In the genomic region with DNA sequence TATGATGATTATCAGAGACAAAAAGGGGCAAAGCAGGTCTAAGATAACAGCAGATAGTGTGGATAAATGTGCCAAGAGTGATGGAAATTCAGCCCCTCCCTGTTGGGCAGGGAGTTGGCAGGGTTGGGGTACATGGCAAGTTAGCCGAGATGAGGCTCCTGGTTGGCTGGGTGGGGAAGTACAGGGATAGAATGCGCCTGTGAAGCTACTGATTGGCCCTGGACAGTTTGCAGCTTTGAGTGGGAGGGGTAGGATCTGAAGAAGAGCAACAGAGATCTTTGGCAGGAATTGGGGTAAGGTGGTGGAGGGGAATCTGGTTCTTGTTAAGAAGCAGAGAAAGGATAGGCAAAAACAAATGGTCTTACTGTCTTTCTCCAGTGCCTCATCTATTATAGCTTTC, we compare ENCODE assay signal across 12 cellular contexts.
DNase-seq lines count a peak whose midpoint lies in the region; ATAC-seq and TF ChIP-seq lines count a peak whose summit lies in the region.
"Had no signal": no experiment of that assay in that cellular context is flagged by ENCODE, and none has a peak within 500 bp of the region (broad histone marks: within the 10 kb centered on the region; RNA-seq: fewer than 3 reads in every experiment).

No MANE protein-coding gene starts in this region.

- peak overlapping the region; percentile 87 for H2AFZ ChIP-seq in ACC112 (ENCODE audit: low read length, unreplicated experiment)

- no peak for TF ChIP-seq CTCF in RWPE1 (conservative IDR thresholded peaks at IDR 0.05; ENCODE audit: low read depth)

- peaks cover 27% of the 10 kb centered on the region for H3K4me1 ChIP-seq in ACC112 (ENCODE audit: control insufficient read depth, insufficient read depth, low read length, unreplicated experiment)
- H3K4me1 ChIP-seq in rectal smooth muscle tissue (ENCODE audit: control insufficient read depth, insufficient read depth, low read length) = no peaks in the 10 kb centered on the region
- H3K4me1 ChIP-seq: BLaER1 had no signal

- H3K9ac ChIP-seq in rectal smooth muscle tissue (ENCODE audit: low read length) = no peak overlapping the region
- H3K9ac ChIP-seq: BLaER1 had no signal

- POLR2A ChIA-PET in RWPE1 (lab: Yijun Ruan, JAX; ENCODE audit: low non-redundant PET) = no interaction called here

- CTCF ChIA-PET in RWPE1 (lab: Yijun Ruan, JAX) = interaction anchor here (0.7 kb wide), 1 partner anchor 445 kb away, joined by 3 read pairs; no protein-coding TSS in a partner anchor

- H3K36me3 ChIP-seq in ACC112 (ENCODE audit: insufficient read depth, low read length) (no peaks in the 10 kb centered on the region), rectal smooth muscle tissue (ENCODE audit: control insufficient read depth, insufficient read depth, low read length) (no peaks in the 10 kb centered on the region)
- H3K36me3 ChIP-seq: BLaER1, cardiac muscle cell had no signal

- H3K4me3 ChIP-seq in ACC112 (ENCODE audit: low read depth, low read length) = peak overlapping the region; percentile 60
- H3K4me3 ChIP-seq in rectal smooth muscle tissue (ENCODE audit: low read length) = no peak overlapping the region
- H3K4me3 ChIP-seq: BLaER1, cardiac muscle cell had no signal

- no peak for DNase-seq in RWPE1 (ENCODE audit: low spot score)
- DNase-seq in fibroblast of peridontal ligament (ENCODE audit: extremely low read depth) = peak; percentile 68
- no peak for DNase-seq in NCI-H1694 treated with DMSO at 0.1 percent for 48 hours (lab: John Stamatoyannopoulos, UW)
- DNase-seq: naive B cell; stimulated activated CD4-positive, alpha-beta T cell treated with anti-CD3 and anti-CD28 coated beads, Interleukin-4, amount 100 ng/mL, for 1 hour had no signal

- H3K79me2 ChIP-seq in ACC112 (ENCODE audit: control insufficient read depth, insufficient read depth, low read length, unreplicated experiment) = no peaks in the 10 kb centered on the region

- H3K27ac ChIP-seq in ACC112 (ENCODE audit: low read depth, low read length) (peak overlapping the region; percentile 100), RWPE1 (peak overlapping the region; percentile 95), rectal smooth muscle tissue (ENCODE audit: low read depth, low read length) (peak overlapping the region; percentile 78)
- H3K27ac ChIP-seq: BLaER1, cardiac muscle cell had no signal

- no peak for ATAC-seq in GM21576 (IDR thresholded peaks at IDR 0.05; ENCODE audit: unreplicated experiment)
- ATAC-seq in GM21737 (IDR thresholded peaks at IDR 0.05; ENCODE audit: unreplicated experiment) = no peak
- ATAC-seq in GM21529 (IDR thresholded peaks at IDR 0.05; ENCODE audit: unreplicated experiment) = no peak

- H3K27me3 ChIP-seq in ACC112 (ENCODE audit: insufficient read depth, low read length) (no peaks in the 10 kb centered on the region), rectal smooth muscle tissue (ENCODE audit: control insufficient read depth, insufficient read depth, low read length) (no peaks in the 10 kb centered on the region)
- H3K27me3 ChIP-seq: BLaER1, cardiac muscle cell had no signal
